ENCODE assay signal across 13 cellular contexts in genomic region chr12:105922670-105923102, GRCh38.
DNase-seq lines count a peak whose midpoint lies in the region; ATAC-seq, FAIRE-seq and TF ChIP-seq lines count a peak whose summit lies in the region.
"Had no signal": no experiment of that assay in that cellular context is flagged by ENCODE, and none has a peak within 500 bp of the region (broad histone marks: within the 10 kb centered on the region; RNA-seq: fewer than 3 reads in every experiment).

No MANE protein-coding gene starts in this region.

- ATAC-seq in GM21528 (IDR thresholded peaks at IDR 0.05; ENCODE audit: low FRiP score, unreplicated experiment) (no peak), right lobe of liver (no peak), HG03565 (IDR thresholded peaks at IDR 0.05; ENCODE audit: unreplicated experiment) (no peak)
- ATAC-seq: activated CD4-positive, CD25-positive, alpha-beta regulatory T cell treated with anti-CD3 and anti-CD28 coated beads, Interleukin-2, amount 50 U/mL, for 24 hours had no signal

- H3K4me1 ChIP-seq in colonic mucosa, result no peaks in the 10 kb centered on the region
- no peaks in the 10 kb centered on the region for H3K4me1 ChIP-seq in right lobe of liver
- H3K4me1 ChIP-seq: upper lobe of left lung had no signal

- DNase-seq in COLO668 (lab: John Stamatoyannopoulos, UW; ENCODE audit: unreplicated experiment), result peak; percentile 49
- peak; percentile 9 for DNase-seq in NCI-H146 treated with DMSO at 0.1 percent for 48 hours (lab: John Stamatoyannopoulos, UW; ENCODE audit: unreplicated experiment)
- DNase-seq in bronchial epithelial cell (ENCODE audit: low read depth), result peak; percentile 76
- peak; percentile 94 for DNase-seq in myocyte (ENCODE audit: low read depth)
- no peak for DNase-seq in colonic mucosa
- no peak for DNase-seq in right lobe of liver
- DNase-seq: Calu3; stimulated activated CD4-positive, alpha-beta T cell treated with anti-CD3 and anti-CD28 coated beads, Interleukin-1b, Interleukin-23, amount 100 ng/mL, for 48 hours; upper lobe of left lung had no signal

- TF ChIP-seq CTCF in bronchial epithelial cell (IDR thresholded peaks at IDR 0.05; ENCODE audit: insufficient read depth, low read length, severe bottlenecking), result no peak
- TF ChIP-seq CTCF in colonic mucosa (IDR thresholded peaks at IDR 0.05), result no peak
- no peak for TF ChIP-seq CTCF in right lobe of liver (IDR thresholded peaks at IDR 0.05)

- H3K27ac ChIP-seq in colonic mucosa, result no peak overlapping the region
- no peak overlapping the region for H3K27ac ChIP-seq in right lobe of liver
- H3K27ac ChIP-seq: esophagus muscularis mucosa, upper lobe of left lung had no signal

- no peak overlapping the region for H3K9ac ChIP-seq in colonic mucosa (ENCODE audit: low read depth in 2 of 2, low read length in 2 of 2)

- no peak for FAIRE-seq in bronchial epithelial cell (lab: Jason Lieb, UNC)

- no peak for TF ChIP-seq POLR2A in right lobe of liver (IDR thresholded peaks at IDR 0.05)

- H3K36me3 ChIP-seq in bronchial epithelial cell (ENCODE audit: control insufficient read depth, insufficient read depth, low read length) (no peaks in the 10 kb centered on the region), colonic mucosa (no peaks in the 10 kb centered on the region), right lobe of liver (no peaks in the 10 kb centered on the region)
- H3K36me3 ChIP-seq: esophagus muscularis mucosa, upper lobe of left lung had no signal

- H3K27me3 ChIP-seq in bronchial epithelial cell (ENCODE audit: control insufficient read depth, insufficient read depth, low read length), result no peaks in the 10 kb centered on the region
- H3K27me3 ChIP-seq in colonic mucosa, result no peaks in the 10 kb centered on the region
- no peaks in the 10 kb centered on the region for H3K27me3 ChIP-seq in right lobe of liver
- H3K27me3 ChIP-seq: esophagus muscularis mucosa, upper lobe of left lung had no signal

- H3K4me3 ChIP-seq in bronchial epithelial cell (ENCODE audit: low read depth, low read length), result no peak overlapping the region
- H3K4me3 ChIP-seq in colonic mucosa, result no peak overlapping the region
- no peak overlapping the region for H3K4me3 ChIP-seq in right lobe of liver
- H3K4me3 ChIP-seq: esophagus muscularis mucosa, upper lobe of left lung had no signal

- intact Hi-C loops in colonic mucosa (cut with DNase I) (no loop called here), right lobe of liver (cut with DNase I) (no loop called here)

- 86% methylated on average over 4 of the region's 5 CpGs for WGBS in right lobe of liver (ENCODE audit: insufficient coverage, low coverage, low lambda C conversion rate, missing lambda C conversion rate)

- H3K9me3 ChIP-seq in colonic mucosa, result no peaks in the 10 kb centered on the region
- H3K9me3 ChIP-seq in right lobe of liver, result no peaks in the 10 kb centered on the region
- H3K9me3 ChIP-seq: esophagus muscularis mucosa, upper lobe of left lung had no signal

Comparison
In these comparisons a context has a peak if more than half of its experiments do, and no peak if none do; other contexts are left out.
1. DNase-seq: peak in COLO668 (single experiment), NCI-H146 treated with DMSO at 0.1 percent for 48 hours (single experiment), bronchial epithelial cell (single experiment) and myocyte (single experiment); none in colonic mucosa (single experiment) and right lobe of liver (0 of 3).